In the genomic region with DNA sequence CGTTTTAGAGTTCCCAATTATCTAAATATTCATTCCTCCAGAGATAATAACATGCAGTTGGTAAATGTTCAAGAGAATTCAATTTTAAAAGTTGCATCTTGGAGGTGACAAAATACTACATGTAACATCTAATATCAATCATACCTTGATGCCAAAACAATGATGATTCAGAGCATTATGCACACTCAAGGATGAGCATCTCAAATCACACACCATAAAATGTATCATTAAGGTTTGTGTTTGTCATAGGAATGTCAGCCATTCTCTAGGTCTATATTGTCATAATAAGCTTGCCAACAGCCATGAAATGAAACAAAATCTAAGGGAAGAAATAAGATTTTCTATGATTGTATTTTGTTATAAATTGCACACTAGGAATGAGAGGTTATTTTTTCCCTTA, we compare ENCODE assay signal across 33 cellular contexts.
A peak's percentile ranks its signal among the peaks of the same experiment; 100 is the strongest.
DNase-seq lines count a peak whose midpoint lies in the region; TF ChIP-seq lines count a peak whose summit lies in the region.
"Had no signal": no experiment of that assay in that cellular context is flagged by ENCODE, and none has a peak within 500 bp of the region (broad histone marks: within the 10 kb centered on the region; RNA-seq: fewer than 3 reads in every experiment).

No MANE protein-coding gene starts in this region.

- no peak for TF ChIP-seq RAD21 in neural cell (conservative IDR thresholded peaks at IDR 0.05)

- H3K4me2 ChIP-seq in neural cell (ENCODE audit: low read length) = no peak overlapping the region
- H3K4me2 ChIP-seq: A549; BLaER1; BLaER1 treated with 17β-estradiol and CSF1 and Interleukin-3, amounts not matched to agents 10 nM and 100 nM had no signal

- no peaks in the 10 kb centered on the region for H3K27me3 Mint-ChIP-seq in endodermal cell (ENCODE audit: insufficient read depth)
- H3K27me3 Mint-ChIP-seq in endothelial cell (ENCODE audit: unreplicated experiment) = no peaks in the 10 kb centered on the region
- H3K27me3 Mint-ChIP-seq: B cell; CD4-positive, alpha-beta memory T cell; CD4-positive, alpha-beta T cell; CD4-positive, CD25-positive, alpha-beta regulatory T cell had no signal

- TF ChIP-seq CTCF in endodermal cell (conservative IDR thresholded peaks at IDR 0.05) (no peak), endothelial cell (IDR thresholded peaks at IDR 0.05; ENCODE audit: unreplicated experiment) (no peak), neural cell (IDR thresholded peaks at IDR 0.05; ENCODE audit: poor library complexity, severe bottlenecking) (no peak)

- no peak overlapping the region for H2AFZ ChIP-seq in neural cell (ENCODE audit: low read depth, low read length)

- TF ChIP-seq EP300 in neural cell (conservative IDR thresholded peaks at IDR 0.05; ENCODE audit: poor library complexity, severe bottlenecking) = peak; percentile 78

- H3K27ac ChIP-seq in endodermal cell (ENCODE audit: low read depth, low read length) (no peak overlapping the region), neural cell (ENCODE audit: low read length) (no peak overlapping the region)
- H3K27ac ChIP-seq: 22Rv1; A549; BLaER1; BLaER1 treated with 17β-estradiol and CSF1 and Interleukin-3, amounts not matched to agents 10 nM and 100 nM; C4-2B had no signal

- H3K4me3 ChIP-seq in endodermal cell (ENCODE audit: low read length) (peak overlapping the region; percentile 57), neural cell (ENCODE audit: low read length) (peak overlapping the region; percentile 12)
- H3K4me3 ChIP-seq: A549; BLaER1; BLaER1 treated with 17β-estradiol and CSF1 and Interleukin-3, amounts not matched to agents 10 nM and 100 nM had no signal

- H3K4me1 ChIP-seq in endodermal cell (ENCODE audit: control insufficient read depth, insufficient read depth, low read length) = peaks cover 16% of the 10 kb centered on the region
- H3K4me1 ChIP-seq: A549; BE2C; BLaER1; BLaER1 treated with 17β-estradiol and CSF1 and Interleukin-3, amounts not matched to agents 10 nM and 100 nM; Caco-2 had no signal

- no peaks in the 10 kb centered on the region for H3K79me2 ChIP-seq in neural cell (replicated peaks; ENCODE audit: insufficient read depth, low read length)

- H3K4me3 Mint-ChIP-seq in endodermal cell (no peak overlapping the region), endothelial cell (ENCODE audit: unreplicated experiment) (no peak overlapping the region)
- H3K4me3 Mint-ChIP-seq: B cell; CD14-positive monocyte; CD4-positive, alpha-beta memory T cell; CD4-positive, alpha-beta T cell; CD8-positive, alpha-beta memory T cell; CD8-positive, alpha-beta T cell had no signal

- H3K36me3 ChIP-seq in endodermal cell (ENCODE audit: control insufficient read depth, insufficient read depth, low read length) (no peaks in the 10 kb centered on the region), neural cell (ENCODE audit: insufficient read depth, low read length) (no peaks in the 10 kb centered on the region)
- H3K36me3 ChIP-seq: BE2C; BLaER1; BLaER1 treated with 17β-estradiol and CSF1 and Interleukin-3, amounts not matched to agents 10 nM and 100 nM had no signal

- H3K9ac ChIP-seq in endodermal cell (ENCODE audit: extremely low read depth, low read length, poor library complexity, severe bottlenecking) (no peak overlapping the region), neural cell (ENCODE audit: low read length) (no peak overlapping the region)
- H3K9ac ChIP-seq: BLaER1; BLaER1 treated with 17β-estradiol and CSF1 and Interleukin-3, amounts not matched to agents 10 nM and 100 nM had no signal

- WGBS in endodermal cell (ENCODE audit: insufficient coverage in 1 of 2, insufficient read length in 1 of 2), 2 experiments = 80% methylated on average over 1 of the region's 1 CpG; no CpG with 5 or more reads in 1 of the 2 experiments

- no peaks in the 10 kb centered on the region for H4K20me1 ChIP-seq in neural cell (ENCODE audit: insufficient read depth)
- H4K20me1 ChIP-seq: BLaER1; BLaER1 treated with 17β-estradiol and CSF1 and Interleukin-3, amounts not matched to agents 10 nM and 100 nM had no signal

- peaks cover 30% of the 10 kb centered on the region for H3K4me1 Mint-ChIP-seq in endodermal cell
- H3K4me1 Mint-ChIP-seq in endothelial cell (ENCODE audit: unreplicated experiment) = peaks cover 41% of the 10 kb centered on the region
- H3K4me1 Mint-ChIP-seq: B cell; CD14-positive monocyte; CD4-positive, alpha-beta memory T cell; CD4-positive, CD25-positive, alpha-beta regulatory T cell; CD8-positive, alpha-beta memory T cell had no signal

- no peaks in the 10 kb centered on the region for H3K36me3 Mint-ChIP-seq in endodermal cell (ENCODE audit: low read depth)
- H3K36me3 Mint-ChIP-seq in endothelial cell (ENCODE audit: low read depth, unreplicated experiment) = no peaks in the 10 kb centered on the region
- H3K36me3 Mint-ChIP-seq: CD14-positive monocyte; CD4-positive, alpha-beta memory T cell; CD4-positive, CD25-positive, alpha-beta regulatory T cell; CD8-positive, alpha-beta memory T cell; CD8-positive, alpha-beta T cell had no signal

- no peaks in the 10 kb centered on the region for H3K9me2 ChIP-seq in neural cell (ENCODE audit: insufficient read depth, low read length)

- DNase-seq in endodermal cell (no peak), endothelial cell (ENCODE audit: low spot score) (no peak), NCI-H1930 (lab: John Stamatoyannopoulos, UW) (no peak), NCI-H226 (no peak)
- no peak for DNase-seq in stimulated activated CD4-positive, alpha-beta T cell treated with anti-CD3 and anti-CD28 coated beads, Interleukin-2, amount 100 ng/mL, for 48 hours
- DNase-seq: 8988T; ACHN; AML-193; BE2C; C1 segment of cervical spinal cord; Caco-2; Calu3; CD4-positive, alpha-beta memory T cell; CD4-positive, alpha-beta T cell; CD4-positive, CD25-positive, alpha-beta regulatory T cell; CD8-positive, alpha-beta memory T cell; CD8-positive, alpha-beta T cell; COR-L47; DMS 273 treated with DMSO at 0.1 percent for 48 hours; DMS153; DMS53; DMS79; DMS79 treated with DMSO at 0.1 percent for 48 hours; DND-41; EL had no signal

- H3K27me3 ChIP-seq in endodermal cell (ENCODE audit: control insufficient read depth, insufficient read depth, low read length, poor library complexity, severe bottlenecking) (no peaks in the 10 kb centered on the region), neural cell (ENCODE audit: insufficient read depth, low read depth, low read length) (no peaks in the 10 kb centered on the region)
- H3K27me3 ChIP-seq: BE2C; BLaER1; BLaER1 treated with 17β-estradiol and CSF1 and Interleukin-3, amounts not matched to agents 10 nM and 100 nM had no signal

- peaks cover 12% of the 10 kb centered on the region for H3K9me3 Mint-ChIP-seq in endodermal cell
- no peaks in the 10 kb centered on the region for H3K9me3 Mint-ChIP-seq in endothelial cell (ENCODE audit: unreplicated experiment)

- H3K9me3 ChIP-seq in endodermal cell (ENCODE audit: control insufficient read depth, low read length) (no peaks in the 10 kb centered on the region), neural cell (ENCODE audit: low read length) (no peaks in the 10 kb centered on the region)
- H3K9me3 ChIP-seq: BE2C; BLaER1; BLaER1 treated with 17β-estradiol and CSF1 and Interleukin-3, amounts not matched to agents 10 nM and 100 nM had no signal

- no peaks in the 10 kb centered on the region for H3F3A ChIP-seq in neural cell (ENCODE audit: insufficient read depth, low read length, poor library complexity, severe bottlenecking)

- H3K27ac Mint-ChIP-seq in endodermal cell (no peak overlapping the region), endothelial cell (ENCODE audit: unreplicated experiment) (peak overlapping the region; percentile 95)
- H3K27ac Mint-ChIP-seq: B cell; CD14-positive monocyte; CD4-positive, alpha-beta memory T cell; CD4-positive, alpha-beta T cell; CD4-positive, CD25-positive, alpha-beta regulatory T cell; CD8-positive, alpha-beta memory T cell; CD8-positive, alpha-beta T cell had no signal

TF ChIP-seq in neural cell, 6 proteins besides CTCF, POLR2A, EP300 and RAD21:
- no peak for TF ChIP-seq TAF1 (IDR thresholded peaks at IDR 0.05; ENCODE audit: low read depth)
- TF ChIP-seq, protein P1, sequence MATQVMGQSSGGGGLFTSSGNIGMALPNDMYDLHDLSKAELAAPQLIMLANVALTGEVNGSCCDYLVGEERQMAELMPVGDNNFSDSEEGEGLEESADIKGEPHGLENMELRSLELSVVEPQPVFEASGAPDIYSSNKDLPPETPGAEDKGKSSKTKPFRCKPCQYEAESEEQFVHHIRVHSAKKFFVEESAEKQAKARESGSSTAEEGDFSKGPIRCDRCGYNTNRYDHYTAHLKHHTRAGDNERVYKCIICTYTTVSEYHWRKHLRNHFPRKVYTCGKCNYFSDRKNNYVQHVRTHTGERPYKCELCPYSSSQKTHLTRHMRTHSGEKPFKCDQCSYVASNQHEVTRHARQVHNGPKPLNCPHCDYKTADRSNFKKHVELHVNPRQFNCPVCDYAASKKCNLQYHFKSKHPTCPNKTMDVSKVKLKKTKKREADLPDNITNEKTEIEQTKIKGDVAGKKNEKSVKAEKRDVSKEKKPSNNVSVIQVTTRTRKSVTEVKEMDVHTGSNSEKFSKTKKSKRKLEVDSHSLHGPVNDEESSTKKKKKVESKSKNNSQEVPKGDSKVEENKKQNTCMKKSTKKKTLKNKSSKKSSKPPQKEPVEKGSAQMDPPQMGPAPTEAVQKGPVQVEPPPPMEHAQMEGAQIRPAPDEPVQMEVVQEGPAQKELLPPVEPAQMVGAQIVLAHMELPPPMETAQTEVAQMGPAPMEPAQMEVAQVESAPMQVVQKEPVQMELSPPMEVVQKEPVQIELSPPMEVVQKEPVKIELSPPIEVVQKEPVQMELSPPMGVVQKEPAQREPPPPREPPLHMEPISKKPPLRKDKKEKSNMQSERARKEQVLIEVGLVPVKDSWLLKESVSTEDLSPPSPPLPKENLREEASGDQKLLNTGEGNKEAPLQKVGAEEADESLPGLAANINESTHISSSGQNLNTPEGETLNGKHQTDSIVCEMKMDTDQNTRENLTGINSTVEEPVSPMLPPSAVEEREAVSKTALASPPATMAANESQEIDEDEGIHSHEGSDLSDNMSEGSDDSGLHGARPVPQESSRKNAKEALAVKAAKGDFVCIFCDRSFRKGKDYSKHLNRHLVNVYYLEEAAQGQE (IDR thresholded peaks at IDR 0.05; ENCODE audit: borderline replicate concordance) = no peak
- TF ChIP-seq POLR2AphosphoS5 (IDR thresholded peaks at IDR 0.05) = peak; percentile 64
- no peak for TF ChIP-seq EZH2 (IDR thresholded peaks at IDR 0.05; ENCODE audit: borderline replicate concordance, insufficient read depth, low read length, poor library complexity, severe bottlenecking)
